Comparison of ENCODE assay signal across 8 cellular contexts in the genomic region with DNA sequence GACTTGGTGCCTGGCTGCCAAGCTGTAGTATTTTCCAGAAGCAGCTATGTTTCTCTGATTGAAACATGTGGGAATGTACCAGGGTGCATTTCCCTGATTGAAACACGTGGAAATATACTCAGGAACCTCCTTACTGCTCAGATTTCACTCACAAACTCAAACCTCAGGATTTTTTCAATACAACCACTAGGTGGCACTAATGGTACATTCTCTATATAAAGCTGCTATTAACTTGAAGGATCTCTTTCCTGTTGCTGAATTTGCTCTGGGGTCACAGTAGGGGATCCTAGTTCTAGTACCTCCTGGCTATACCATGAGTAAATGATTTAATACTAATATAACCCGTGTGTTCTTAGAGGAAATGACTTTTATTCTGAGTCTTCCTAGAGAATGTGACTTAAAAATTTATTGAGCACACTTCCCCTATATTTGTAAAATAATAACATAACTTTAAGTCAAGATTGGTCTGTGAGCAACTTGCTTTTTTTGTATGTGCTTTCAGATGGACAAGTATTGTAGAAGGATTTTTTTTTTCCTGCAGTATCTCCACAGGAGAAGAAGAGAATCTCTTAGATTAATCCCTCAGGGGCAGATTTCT.
DNase-seq lines count a peak whose midpoint lies in the region; ATAC-seq and TF ChIP-seq lines count a peak whose summit lies in the region.

No MANE protein-coding gene starts in this region.

- CTCF ChIA-PET in CD8-positive, alpha-beta T cell (lab: Charles Lee): interaction anchor here (1.2 kb wide), 1 partner anchor 20 kb away, joined by 4 read pairs; no protein-coding TSS in a partner anchor

- peak; percentile 36 for TF ChIP-seq CTCF in CD8-positive, alpha-beta T cell (IDR thresholded peaks at IDR 0.05)

- no peak overlapping the region for H2BK120ac ChIP-seq in neuronal stem cell (ENCODE audit: low read depth, low read length)

- H3K27me3 ChIP-seq in CD8-positive, alpha-beta T cell (ENCODE audit: insufficient read depth, low read length): no peaks in the 10 kb centered on the region
- H3K27me3 ChIP-seq in neuronal stem cell (ENCODE audit: control insufficient read depth in 3 of 3, insufficient read depth in 3 of 3, low read depth in 1 of 3, low read length in 3 of 3): no peaks in the 10 kb centered on the region

- H3K27ac ChIP-seq in CD8-positive, alpha-beta T cell (ENCODE audit: low read depth, low read length): no peak overlapping the region
- H3K27ac ChIP-seq in neuronal stem cell (replicated peaks; ENCODE audit: low read length): no peak overlapping the region

- H3K36me3 Mint-ChIP-seq in CD8-positive, alpha-beta T cell: no peaks in the 10 kb centered on the region

- H2AFZ ChIP-seq in neuronal stem cell (ENCODE audit: low read length): no peak overlapping the region

- TF ChIP-seq POLR2A in erythroblast (IDR thresholded peaks at IDR 0.05; ENCODE audit: low read length): no peak

- H3K79me1 ChIP-seq in neuronal stem cell (ENCODE audit: low read depth, low read length): no peaks in the 10 kb centered on the region

- no peaks in the 10 kb centered on the region for H3K9me3 ChIP-seq in CD8-positive, alpha-beta T cell (ENCODE audit: low read length)
- H3K9me3 ChIP-seq in neuronal stem cell (replicated peaks in 1 of 2; ENCODE audit: control insufficient read depth in 2 of 2, insufficient read depth in 1 of 2, low read depth in 1 of 2, low read length in 2 of 2): no peaks in the 10 kb centered on the region

- H2BK12ac ChIP-seq in neuronal stem cell (ENCODE audit: low read length): no peak overlapping the region

- no peaks in the 10 kb centered on the region for H3K36me3 ChIP-seq in CD8-positive, alpha-beta T cell (ENCODE audit: insufficient read depth, low read length)
- H3K36me3 ChIP-seq in neuronal stem cell (replicated peaks in 1 of 2; ENCODE audit: control insufficient read depth in 2 of 2, insufficient read depth in 2 of 2, low read length in 2 of 2): no peaks in the 10 kb centered on the region

- ATAC-seq in CD8-positive, alpha-beta T cell: no peak
- ATAC-seq in GM19463 (IDR thresholded peaks at IDR 0.05; ENCODE audit: unreplicated experiment): peak; percentile 71
- no peak for ATAC-seq in HG02763 (IDR thresholded peaks at IDR 0.05; ENCODE audit: unreplicated experiment)

- H3K18ac ChIP-seq in neuronal stem cell (ENCODE audit: low read length): no peak overlapping the region

- no peak overlapping the region for H4K91ac ChIP-seq in neuronal stem cell (ENCODE audit: low read depth, low read length, poor library complexity)

- intact Hi-C loops in CD8-positive, alpha-beta T cell (cut with DNase I, micrococcal nuclease): no loop called here

- DNase-seq in CD8-positive, alpha-beta T cell: no peak
- peak; percentile 71 to 90 for DNase-seq in Kasumi-1 (lab: John Stamatoyannopoulos, UW)
- DNase-seq in OCI-M2 (lab: John Stamatoyannopoulos, UW; ENCODE audit: unreplicated experiment): peak; percentile 47
- DNase-seq in erythroblast (lab: John Stamatoyannopoulos, UW): peak; percentile 28 to 56
- DNase-seq in neuronal stem cell (ENCODE audit: low spot score): peak; percentile 39
- no peak for DNase-seq in stimulated activated CD4-positive, alpha-beta T cell treated with anti-CD3 and anti-CD28 coated beads, Interleukin-4, amount 100 ng/mL, for 4 hours

- H4K8ac ChIP-seq in neuronal stem cell (ENCODE audit: low read depth, low read length): no peak overlapping the region

- no peak overlapping the region for H3K9ac ChIP-seq in neuronal stem cell (ENCODE audit: low read depth, low read length, poor library complexity)

- no peak overlapping the region for H2BK15ac ChIP-seq in neuronal stem cell (ENCODE audit: low read length)

- no CpG with 5 or more reads among the region's 2 CpGs for WGBS in neuronal stem cell (ENCODE audit: extremely low coverage in 2 of 2, insufficient read length in 2 of 2, insufficient replicate concordance in 1 of 2), 2 donors

- H3K27ac Mint-ChIP-seq in CD8-positive, alpha-beta T cell: no peak overlapping the region

- H3K14ac ChIP-seq in neuronal stem cell (ENCODE audit: low read length): no peak overlapping the region

- no peak overlapping the region for H3K4me3 ChIP-seq in CD8-positive, alpha-beta T cell (ENCODE audit: low read depth, low read length)
- no peak overlapping the region for H3K4me3 ChIP-seq in neuronal stem cell (ENCODE audit: low read length in 2 of 2)

- no peak overlapping the region for H3K23ac ChIP-seq in neuronal stem cell (ENCODE audit: low read depth, low read length, poor library complexity)

- H3K9me3 Mint-ChIP-seq in CD8-positive, alpha-beta T cell: peaks cover 20% of the 10 kb centered on the region

- no peak overlapping the region for H2AK5ac ChIP-seq in neuronal stem cell (ENCODE audit: low read depth, low read length)

- no peaks in the 10 kb centered on the region for H3K4me1 ChIP-seq in CD8-positive, alpha-beta T cell (ENCODE audit: insufficient read depth, low read length)
- H3K4me1 ChIP-seq in neuronal stem cell (ENCODE audit: control insufficient read depth in 2 of 2, insufficient read depth in 1 of 2, low read depth in 1 of 2, low read length in 2 of 2): no peaks in the 10 kb centered on the region

- no peak overlapping the region for H3K4me3 Mint-ChIP-seq in CD8-positive, alpha-beta T cell

- H3K4me1 Mint-ChIP-seq in CD8-positive, alpha-beta T cell (ENCODE audit: low read depth): no peaks in the 10 kb centered on the region

- no peak overlapping the region for H2BK5ac ChIP-seq in neuronal stem cell (ENCODE audit: low read length)

- H3K4ac ChIP-seq in neuronal stem cell (ENCODE audit: low read length): no peak overlapping the region

- POLR2A ChIA-PET in CD8-positive, alpha-beta T cell (lab: Charles Lee): no interaction called here

- no peaks in the 10 kb centered on the region for H3K27me3 Mint-ChIP-seq in CD8-positive, alpha-beta T cell (ENCODE audit: low read depth)

- H3K4me2 ChIP-seq in neuronal stem cell (ENCODE audit: insufficient read depth, low read length, poor library complexity, severe bottlenecking): no peak overlapping the region

Comparison
In these comparisons a context has a peak if more than half of its experiments do, and no peak if none do; other contexts are left out.
1. DNase-seq: peak in Kasumi-1 (2 of 2), OCI-M2 (single experiment), erythroblast (2 of 2) and neuronal stem cell (single experiment); none in CD8-positive, alpha-beta T cell (0 of 7) and stimulated activated CD4-positive, alpha-beta T cell treated with anti-CD3 and anti-CD28 coated beads, Interleukin-4, amount 100 ng/mL, for 4 hours (0 of 2).